18 cellular contexts compared by ENCODE assay signal in the genomic region with DNA sequence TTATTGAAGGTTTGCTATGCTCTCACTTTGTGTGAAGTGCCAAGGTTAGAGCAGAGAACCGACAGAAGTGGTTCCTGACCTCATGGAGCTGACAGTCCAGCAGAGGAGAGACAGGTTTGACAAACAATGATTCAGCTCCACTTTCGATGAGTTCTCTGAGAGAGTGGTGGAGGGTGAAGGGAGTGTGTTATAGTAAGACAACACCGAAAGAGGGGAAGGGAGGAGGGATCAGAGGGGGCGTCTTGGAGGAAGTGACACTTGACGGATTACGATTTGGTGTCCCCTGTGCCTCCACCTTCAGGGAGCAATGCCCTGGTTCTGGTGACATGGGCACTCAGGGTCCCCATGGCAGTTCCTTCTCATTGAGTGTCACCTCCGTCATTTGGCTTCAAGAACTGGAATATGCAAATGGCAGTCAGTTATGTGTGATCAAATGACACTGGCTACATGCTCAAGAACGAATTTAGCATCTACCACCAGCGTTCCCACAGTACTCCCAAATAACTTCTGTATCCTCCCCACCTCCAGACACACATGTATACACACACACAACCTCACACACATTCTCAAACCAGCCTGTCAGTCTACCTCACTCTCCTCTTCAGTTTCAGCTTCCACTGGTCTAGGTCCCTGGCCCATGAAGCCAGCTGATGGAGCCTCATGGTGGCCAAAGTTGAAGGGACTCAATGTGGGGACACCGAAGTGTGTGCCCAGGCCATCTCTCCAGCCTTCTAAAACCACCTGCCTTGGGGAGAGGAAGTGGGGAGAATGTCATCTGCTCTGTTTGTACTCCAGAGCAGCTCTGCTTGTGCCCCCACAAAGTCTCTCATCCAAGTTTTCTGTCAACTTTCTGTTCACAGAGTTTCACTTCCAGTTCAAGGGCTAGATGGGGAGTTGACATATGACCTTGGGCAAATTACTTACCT. TPM values are rescaled to one million over a fixed set of nuclear protein-coding genes. Genes with fewer than 3 reads are reported as not detected.
DNase-seq lines count a peak whose midpoint lies in the region; ATAC-seq and TF ChIP-seq lines count a peak whose summit lies in the region.
"Had no signal": no experiment of that assay in that cellular context is flagged by ENCODE, and none has a peak within 500 bp of the region (broad histone marks: within the 10 kb centered on the region; RNA-seq: fewer than 3 reads in every experiment).

No MANE protein-coding gene starts in this region.

- peaks cover 3 to 23% (median 8%) of the 10 kb centered on the region in 3 donors for H3K9me3 Mint-ChIP-seq in IgD-negative memory B cell
- H3K9me3 Mint-ChIP-seq in dendritic cell treated with granulocyte-macrophage colony-stimulating factor and Interleukin-4, amounts not matched to agents 40 ng/mL and 50 ng/mL, for 4 days = peaks cover 31% of the 10 kb centered on the region

- no peaks in the 10 kb centered on the region for H3K36me3 Mint-ChIP-seq in IgD-negative memory B cell
- peaks cover 8% of the 10 kb centered on the region for H3K36me3 Mint-ChIP-seq in dendritic cell treated with granulocyte-macrophage colony-stimulating factor and Interleukin-4, amounts not matched to agents 40 ng/mL and 50 ng/mL, for 4 days (ENCODE audit: low read depth)
- H3K36me3 Mint-ChIP-seq: CD14-positive monocyte had no signal

- H3K4me3 ChIP-seq in ovary (no peak overlapping the region), body of pancreas (no peak overlapping the region), transverse colon (no peak overlapping the region)
- H3K4me3 ChIP-seq: lung, MG63, skin epidermis had no signal

- no peak for TF ChIP-seq EP300 in ovary (IDR thresholded peaks at IDR 0.05)
- no peak for TF ChIP-seq EP300 in transverse colon (IDR thresholded peaks at IDR 0.05; ENCODE audit: low read depth)

- no peak for DNase-seq in ovary
- no peak for DNase-seq in body of pancreas
- DNase-seq in transverse colon = no peak
- DNase-seq: activated CD4-positive, alpha-beta T cell treated with anti-CD3 and anti-CD28 coated beads for 48 hours; dermis blood vessel endothelial cell; EL; MG63; NCI-H2171; substantia nigra; T-helper 1 cell had no signal

- TF ChIP-seq CTCF in ovary (IDR thresholded peaks at IDR 0.05) (no peak), body of pancreas (IDR thresholded peaks at IDR 0.05) (no peak), transverse colon (IDR thresholded peaks at IDR 0.05) (no peak)

- H3K36me3 ChIP-seq in ovary = no peaks in the 10 kb centered on the region
- no peaks in the 10 kb centered on the region for H3K36me3 ChIP-seq in body of pancreas (replicated peaks in 1 of 2; ENCODE audit: insufficient read depth in 1 of 2, low read depth in 2 of 2)
- no peaks in the 10 kb centered on the region for H3K36me3 ChIP-seq in transverse colon
- H3K36me3 ChIP-seq: MG63 had no signal

- H3K9me3 ChIP-seq in ovary (peaks cover 0 to 3% of the 10 kb centered on the region in 2 donors), body of pancreas (no peaks in the 10 kb centered on the region), transverse colon (peaks cover 8 to 14% of the 10 kb centered on the region in 2 donors)

- no peak for TF ChIP-seq POLR2A in ovary (IDR thresholded peaks at IDR 0.05)
- no peak for TF ChIP-seq POLR2A in body of pancreas (IDR thresholded peaks at IDR 0.05)
- TF ChIP-seq POLR2A in transverse colon (IDR thresholded peaks at IDR 0.05) = no peak

- no peak overlapping the region for H3K27ac ChIP-seq in ovary
- H3K27ac ChIP-seq in body of pancreas = no peak overlapping the region
- no peak overlapping the region for H3K27ac ChIP-seq in transverse colon
- H3K27ac ChIP-seq: skin epidermis had no signal

- H3K4me1 ChIP-seq in ovary (ENCODE audit: insufficient read depth) (peaks cover 1% of the 10 kb centered on the region), body of pancreas (no peaks in the 10 kb centered on the region), transverse colon (no peaks in the 10 kb centered on the region)

- no peaks in the 10 kb centered on the region for H3K27me3 Mint-ChIP-seq in IgD-negative memory B cell
- H3K27me3 Mint-ChIP-seq in dendritic cell treated with granulocyte-macrophage colony-stimulating factor and Interleukin-4, amounts not matched to agents 40 ng/mL and 50 ng/mL, for 4 days = no peaks in the 10 kb centered on the region

- no peaks in the 10 kb centered on the region for H3K27me3 ChIP-seq in ovary
- H3K27me3 ChIP-seq in body of pancreas = no peaks in the 10 kb centered on the region
- no peaks in the 10 kb centered on the region for H3K27me3 ChIP-seq in transverse colon
- H3K27me3 ChIP-seq: MG63 had no signal

- peak overlapping the region; percentile 36 to 74 (median 52) for H3K4me3 Mint-ChIP-seq in IgD-negative memory B cell
- no peak overlapping the region for H3K4me3 Mint-ChIP-seq in dendritic cell treated with granulocyte-macrophage colony-stimulating factor and Interleukin-4, amounts not matched to agents 40 ng/mL and 50 ng/mL, for 4 days
- H3K4me3 Mint-ChIP-seq: CD14-positive monocyte had no signal

- H3K4me1 Mint-ChIP-seq in IgD-negative memory B cell = peaks cover 15 to 23% (median 15%) of the 10 kb centered on the region in 3 donors
- H3K4me1 Mint-ChIP-seq in dendritic cell treated with granulocyte-macrophage colony-stimulating factor and Interleukin-4, amounts not matched to agents 40 ng/mL and 50 ng/mL, for 4 days (ENCODE audit: low read depth) = peaks cover 51% of the 10 kb centered on the region

- ATAC-seq in GM18502 (IDR thresholded peaks at IDR 0.05; ENCODE audit: poor library complexity, unreplicated experiment) (peak; percentile 68), GM21360 (IDR thresholded peaks at IDR 0.05; ENCODE audit: unreplicated experiment) (peak; percentile 82), HG03439 (IDR thresholded peaks at IDR 0.05; ENCODE audit: unreplicated experiment) (no peak), body of pancreas (no peak)

- intact Hi-C loops in dendritic cell treated with granulocyte-macrophage colony-stimulating factor and Interleukin-4, amounts not matched to agents 40 ng/mL and 50 ng/mL, for 4 days (cut with micrococcal nuclease) = no loop called here
- intact Hi-C loops in ovary (cut with DNase I) = loop anchor here in 1 of 4 donors (10.0 kb wide), 1 partner anchor 55 kb away; no protein-coding TSS in a partner anchor
- intact Hi-C loops in body of pancreas (cut with DNase I) = no loop called here
- intact Hi-C loops in transverse colon (cut with DNase I; ENCODE audit: low total_unique reads) = no loop called here

- 74 to 82% (median 80%) methylated on average over 10 of the region's 10 CpGs for WGBS in ovary, 3 donors
- 79 to 81% methylated on average over 10 of the region's 10 CpGs for WGBS in body of pancreas, 2 donors
- WGBS in transverse colon (ENCODE audit: low coverage in 1 of 2), 2 donors = 79 to 90% methylated on average over 2 to 10 of the region's 10 CpGs

- peak overlapping the region; percentile 22 to 76 (median 43) for H3K27ac Mint-ChIP-seq in IgD-negative memory B cell
- H3K27ac Mint-ChIP-seq in dendritic cell treated with granulocyte-macrophage colony-stimulating factor and Interleukin-4, amounts not matched to agents 40 ng/mL and 50 ng/mL, for 4 days = peak overlapping the region; percentile 68

- in situ Hi-C loops in transverse colon (cut with MboI; ENCODE audit: low pct_ligation_motif_present in 1 of 4, low pct_unique_long_range_greater_than_20kb in 1 of 4, low sequenced_read_pairs in 3 of 4) = no loop called here

RNA-seq across cellular contexts. Expression of gene NUP160, which starts 31.4 kb away (rescaled TPM):
- polyA plus RNA-seq in IgD-negative memory B cell (22.6 TPM), ovary (10 to 100 TPM; 21.3 to 27.3 TPM)
- total RNA-seq in ovary (10 to 100 TPM; 29.1 to 48.5 (median 32.7) TPM), body of pancreas (10 to 100 TPM; 13.8 to 15.3 TPM), transverse colon (10 to 100 TPM in 3 of 4 donors, 1 to 10 TPM in 1; 5.6 to 44.6 (median 22.1) TPM)

Comparison
In these comparisons a context has a peak if more than half of its experiments do, and no peak if none do; other contexts are left out.
1. ATAC-seq: peak in GM18502 (single experiment) and GM21360 (single experiment); none in HG03439 (single experiment) and body of pancreas (single experiment).